In the genomic region with DNA sequence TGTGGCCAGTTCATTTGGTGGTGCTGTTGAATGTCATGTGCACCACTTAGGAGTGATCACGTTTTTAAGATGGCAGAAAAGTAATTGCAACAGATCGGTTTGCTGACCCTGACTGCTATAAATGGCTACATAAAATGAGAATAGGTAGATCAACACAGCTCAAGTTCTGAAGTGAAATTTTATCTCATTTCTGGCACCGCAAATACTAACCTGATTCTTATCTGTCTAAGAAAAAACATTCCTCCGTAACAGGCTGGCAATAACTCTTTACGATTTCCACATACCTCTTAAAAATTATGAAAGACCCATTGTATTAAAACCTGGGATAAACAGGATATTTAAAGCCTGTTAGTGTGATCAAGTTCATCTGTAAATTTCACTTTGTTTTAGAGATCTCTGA, we compare ENCODE assay signal across 13 cellular contexts.
DNase-seq lines count a peak whose midpoint lies in the region; ATAC-seq and TF ChIP-seq lines count a peak whose summit lies in the region.
"Had no signal": no experiment of that assay in that cellular context is flagged by ENCODE, and none has a peak within 500 bp of the region (broad histone marks: within the 10 kb centered on the region; RNA-seq: fewer than 3 reads in every experiment).

No MANE protein-coding gene starts in this region.

- H3K36me3 Mint-ChIP-seq in natural killer cell treated with Interleukin-12 subunit alpha and Interleukin-12 subunit beta and Interleukin-15 and Interleukin-18, amount 100 ng/mL, for 72 hours = no peaks in the 10 kb centered on the region

- H3K9me3 ChIP-seq in HCT116 (ENCODE audit: control insufficient read depth in 1 of 2, insufficient read depth in 1 of 2, low read depth in 1 of 2, low read length in 2 of 2) = no peaks in the 10 kb centered on the region
- H3K9me3 ChIP-seq in prostate gland = no peaks in the 10 kb centered on the region

- BruUV-seq in HCT116 (replicated peaks; lab: Mats Ljungman, UMichigan) = no TSS peak

- peaks cover 4% of the 10 kb centered on the region for H3K9me3 Mint-ChIP-seq in natural killer cell treated with Interleukin-12 subunit alpha and Interleukin-12 subunit beta and Interleukin-15 and Interleukin-18, amount 100 ng/mL, for 72 hours

- H2AFZ ChIP-seq in HCT116 (ENCODE audit: low read depth, low read length, poor library complexity, severe bottlenecking) = peak overlapping the region; percentile 10

- CTCF ChIA-PET in HCT116 (lab: Charles Lee) = no interaction called here

- H3K27ac ChIP-seq in HCT116 (ENCODE audit: low read depth, low read length) (no peak overlapping the region), prostate gland (peak overlapping the region in 1 of 2 donors; percentile 18)

- no peak for TF ChIP-seq POLR2A in HCT116 (IDR thresholded peaks at IDR 0.05; ENCODE audit: borderline replicate concordance, extremely low read depth, insufficient read depth, insufficient read length)
- no peak for TF ChIP-seq POLR2A in prostate gland (IDR thresholded peaks at IDR 0.05)

- no peaks in the 10 kb centered on the region for H3K4me1 ChIP-seq in HCT116 (ENCODE audit: control insufficient read depth in 1 of 2, insufficient read depth in 2 of 2, low read length in 2 of 2)
- H3K4me1 ChIP-seq in prostate gland (replicated peaks) = peaks cover 2% of the 10 kb centered on the region

- H3K4me3 Mint-ChIP-seq in natural killer cell treated with Interleukin-12 subunit alpha and Interleukin-12 subunit beta and Interleukin-15 and Interleukin-18, amount 100 ng/mL, for 72 hours = no peak overlapping the region

- no peak for TF ChIP-seq CTCF in HCT116 (IDR thresholded peaks at IDR 0.05 in 2 of 3, conservative IDR thresholded peaks at IDR 0.05 in 1 of 3; ENCODE audit: borderline replicate concordance in 1 of 3, insufficient read depth in 1 of 3, low read depth in 2 of 3, low read length in 2 of 3)
- no peak for TF ChIP-seq CTCF in epithelial cell of esophagus (IDR thresholded peaks at IDR 0.05; ENCODE audit: insufficient read depth, low read depth, low read length, missing control alignments)
- no peak for TF ChIP-seq CTCF in prostate gland (IDR thresholded peaks at IDR 0.05)
- no peak for TF ChIP-seq CTCF in GM20000 (IDR thresholded peaks at IDR 0.05; ENCODE audit: extremely low read depth, missing control alignments)

- no peak overlapping the region for H3K9ac ChIP-seq in HCT116 (ENCODE audit: low read length)

- no peaks in the 10 kb centered on the region for H3K4me1 Mint-ChIP-seq in natural killer cell treated with Interleukin-12 subunit alpha and Interleukin-12 subunit beta and Interleukin-15 and Interleukin-18, amount 100 ng/mL, for 72 hours (ENCODE audit: low read depth in 2 of 2)

- 14% methylated on average over 5 of the region's 5 CpGs for WGBS in prostate gland

- intact Hi-C loops in HCT116 (cut with micrococcal nuclease) = no loop called here
- intact Hi-C loops in prostate gland (cut with DNase I) = loop anchor here (10.0 kb wide), 1 partner anchor 169 kb away; no protein-coding TSS in a partner anchor

- H3K79me2 ChIP-seq in HCT116 (ENCODE audit: insufficient read depth, low read length) = no peaks in the 10 kb centered on the region

- no peaks in the 10 kb centered on the region for H3K36me3 ChIP-seq in HCT116 (ENCODE audit: control insufficient read depth in 1 of 2, insufficient read depth in 2 of 2, low read length in 2 of 2)
- H3K36me3 ChIP-seq in prostate gland = no peaks in the 10 kb centered on the region

- H3K4me3 ChIP-seq in HCT116 (replicated peaks in 1 of 2; ENCODE audit: low read depth in 1 of 2, low read length in 2 of 2) (no peak overlapping the region), epithelial cell of esophagus (ENCODE audit: low read length) (no peak overlapping the region), prostate gland (no peak overlapping the region)
- H3K4me3 ChIP-seq: K562 had no signal

- H3K4me2 ChIP-seq in HCT116 (ENCODE audit: low read length) = no peak overlapping the region

- POLR2A ChIA-PET in HCT116 (lab: Charles Lee) = no interaction called here

- TF ChIP-seq RAD21 in HCT116 (IDR thresholded peaks at IDR 0.05; ENCODE audit: low read depth) = no peak

- no peaks in the 10 kb centered on the region for H3K9me2 ChIP-seq in HCT116 (ENCODE audit: insufficient read depth)

- H3K27me3 ChIP-seq in HCT116 (ENCODE audit: insufficient read depth, low read length) (no peaks in the 10 kb centered on the region), prostate gland (replicated peaks; ENCODE audit: insufficient read depth) (no peaks in the 10 kb centered on the region)

- ATAC-seq in HCT116 = no peak
- ATAC-seq in natural killer cell treated with Interleukin-12 subunit alpha and Interleukin-12 subunit beta and Interleukin-15 and Interleukin-18, amount 100 ng/mL, for 72 hours = no peak
- ATAC-seq: K562 had no signal

- no peaks in the 10 kb centered on the region for H3K27me3 Mint-ChIP-seq in natural killer cell treated with Interleukin-12 subunit alpha and Interleukin-12 subunit beta and Interleukin-15 and Interleukin-18, amount 100 ng/mL, for 72 hours

- RAD21 ChIA-PET in HCT116 (lab: Charles Lee; ENCODE audit: low non-redundant PET in 1 of 2, low total read pairs in 2 of 2, uncharacterized antibody in 2 of 2, unreplicated experiment in 2 of 2) = no interaction called here

- no peak overlapping the region for H3K27ac Mint-ChIP-seq in natural killer cell treated with Interleukin-12 subunit alpha and Interleukin-12 subunit beta and Interleukin-15 and Interleukin-18, amount 100 ng/mL, for 72 hours

- no peaks in the 10 kb centered on the region for H4K20me1 ChIP-seq in HCT116 (ENCODE audit: insufficient read depth)

- no peak for DNase-seq in HCT116 (ENCODE audit: low read depth, low spot score)
- DNase-seq in NCI-H226 = peak; percentile 42
- DNase-seq in epithelial cell of esophagus (ENCODE audit: low read depth) = peak; percentile 18
- DNase-seq in prostate gland (ENCODE audit: low spot score) = peak; percentile 35
- DNase-seq in GM20000 (ENCODE audit: low spot score) = no peak
- DNase-seq in natural killer cell treated with Interleukin-12 subunit alpha and Interleukin-12 subunit beta and Interleukin-15 and Interleukin-18, amount 100 ng/mL, for 72 hours (ENCODE audit: low spot score) = no peak
- DNase-seq in NCI-H128 (lab: John Stamatoyannopoulos, UW; ENCODE audit: unreplicated experiment) = no peak
- DNase-seq: activated effector memory CD4-positive, alpha-beta T cell treated with anti-CD3 and anti-CD28 coated beads, Interleukin-2, amount 50 U/mL, for 16 hours; AML-193; anterior cingulate cortex; NCI-H526; stimulated activated naive CD4-positive, alpha-beta T cell had no signal

TF ChIP-seq in HCT116, 20 proteins besides CTCF, POLR2A, EP300 and RAD21:
- TF ChIP-seq FOSL1 (IDR thresholded peaks at IDR 0.05; ENCODE audit: low read depth) (no peak), SIN3A (IDR thresholded peaks at IDR 0.05; ENCODE audit: low read depth) (no peak), CBX3 (IDR thresholded peaks at IDR 0.05; ENCODE audit: low read depth) (no peak)
- TF ChIP-seq, protein P1, sequence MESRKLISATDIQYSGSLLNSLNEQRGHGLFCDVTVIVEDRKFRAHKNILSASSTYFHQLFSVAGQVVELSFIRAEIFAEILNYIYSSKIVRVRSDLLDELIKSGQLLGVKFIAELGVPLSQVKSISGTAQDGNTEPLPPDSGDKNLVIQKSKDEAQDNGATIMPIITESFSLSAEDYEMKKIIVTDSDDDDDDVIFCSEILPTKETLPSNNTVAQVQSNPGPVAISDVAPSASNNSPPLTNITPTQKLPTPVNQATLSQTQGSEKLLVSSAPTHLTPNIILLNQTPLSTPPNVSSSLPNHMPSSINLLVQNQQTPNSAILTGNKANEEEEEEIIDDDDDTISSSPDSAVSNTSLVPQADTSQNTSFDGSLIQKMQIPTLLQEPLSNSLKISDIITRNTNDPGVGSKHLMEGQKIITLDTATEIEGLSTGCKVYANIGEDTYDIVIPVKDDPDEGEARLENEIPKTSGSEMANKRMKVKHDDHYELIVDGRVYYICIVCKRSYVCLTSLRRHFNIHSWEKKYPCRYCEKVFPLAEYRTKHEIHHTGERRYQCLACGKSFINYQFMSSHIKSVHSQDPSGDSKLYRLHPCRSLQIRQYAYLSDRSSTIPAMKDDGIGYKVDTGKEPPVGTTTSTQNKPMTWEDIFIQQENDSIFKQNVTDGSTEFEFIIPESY (IDR thresholded peaks at IDR 0.05; ENCODE audit: extremely low read depth, insufficient replicate concordance, low read length) = no peak

Comparison
In these comparisons a context has a peak if more than half of its experiments do, and no peak if none do; other contexts are left out.
1. DNase-seq: peak in NCI-H226 (single experiment), epithelial cell of esophagus (single experiment) and prostate gland (single experiment); none in HCT116 (single experiment), GM20000 (single experiment), natural killer cell treated with Interleukin-12 subunit alpha and Interleukin-12 subunit beta and Interleukin-15 and Interleukin-18, amount 100 ng/mL, for 72 hours (single experiment) and NCI-H128 (single experiment).